ENCODE assay signal across 18 cellular contexts in genomic region chr2:119196301-119197124, GRCh38. TPM values are rescaled to one million over a fixed set of nuclear protein-coding genes. Genes with fewer than 3 reads are reported as not detected.
DNase-seq lines count a peak whose midpoint lies in the region; TF ChIP-seq lines count a peak whose summit lies in the region.
"Had no signal": no experiment of that assay in that cellular context is flagged by ENCODE, and none has a peak within 500 bp of the region (broad histone marks: within the 10 kb centered on the region; RNA-seq: fewer than 3 reads in every experiment).

No MANE protein-coding gene starts in this region.

- TF ChIP-seq CTCF in AG09309 (IDR thresholded peaks at IDR 0.05; ENCODE audit: control insufficient read depth, insufficient read depth, low read depth, low read length, missing control alignments), result no peak
- no peak for TF ChIP-seq CTCF in cardiac fibroblast (IDR thresholded peaks at IDR 0.05; ENCODE audit: low read depth, low read length)
- TF ChIP-seq CTCF in thyroid gland (IDR thresholded peaks at IDR 0.05), result no peak

- H3K36me3 ChIP-seq in HUES64 (ENCODE audit: insufficient read depth, low read length) (no peaks in the 10 kb centered on the region), thyroid gland (no peaks in the 10 kb centered on the region)
- H3K36me3 ChIP-seq: SJCRH30, tibial artery had no signal

- DNase-seq in AG09309 (ENCODE audit: low read depth) (peak; percentile 17), cardiac fibroblast (ENCODE audit: low read depth in 2 of 2) (peak; percentile 16 to 47), iPS-NIHi11 (ENCODE audit: low spot score) (peak; percentile 59), NCI-H69 (lab: John Stamatoyannopoulos, UW) (no peak), thyroid gland (no peak), substantia nigra (lab: John Stamatoyannopoulos, UW) (no peak), globus pallidus (ENCODE audit: low spot score) (no peak)
- DNase-seq: activated CD4-positive, alpha-beta T cell treated with anti-CD3 and anti-CD28 coated beads for 4 hours; caudate nucleus; effector memory CD8-positive, alpha-beta T cell; naive B cell; NCI-H1105; NCI-H2227 treated with DMSO at 0.1 percent for 48 hours; SJCRH30; T-helper 9 cell; tibial artery had no signal

- peak overlapping the region; percentile 83; the same call in 1 of the 2 replicates for H3K27ac ChIP-seq in HUES64 (ENCODE audit: low read depth, low read length)
- H3K27ac ChIP-seq in thyroid gland, result no peak overlapping the region
- H3K27ac ChIP-seq in substantia nigra (ENCODE audit: low read depth, low read length, poor library complexity, severe bottlenecking), result no peak overlapping the region
- H3K27ac ChIP-seq: SJCRH30, tibial artery had no signal

- no peak overlapping the region for H3K9ac ChIP-seq in HUES64 (ENCODE audit: low read depth, low read length)

- H3K9me3 ChIP-seq in HUES64 (ENCODE audit: insufficient read depth, low read depth, low read length) (no peaks in the 10 kb centered on the region), thyroid gland (no peaks in the 10 kb centered on the region)
- H3K9me3 ChIP-seq: SJCRH30, tibial artery had no signal

- peaks cover 21% of the 10 kb centered on the region for H3K4me1 ChIP-seq in HUES64 (ENCODE audit: insufficient read depth, low read length)
- H3K4me1 ChIP-seq in thyroid gland, result no peaks in the 10 kb centered on the region
- H3K4me1 ChIP-seq: tibial artery had no signal

- intact Hi-C loops in thyroid gland (cut with DNase I), result no loop called here

- TF ChIP-seq POLR2A in thyroid gland (IDR thresholded peaks at IDR 0.05), result no peak

- no peak overlapping the region for H3K4me3 ChIP-seq in AG09309 (ENCODE audit: control insufficient read depth, low read depth, low read length)
- peak overlapping the region; percentile 13; the same call in 1 of the 2 replicates for H3K4me3 ChIP-seq in HUES64 (ENCODE audit: low read length)
- no peak overlapping the region for H3K4me3 ChIP-seq in cardiac fibroblast (replicated peaks in 1 of 2; ENCODE audit: low read depth in 2 of 2, low read length in 2 of 2)
- no peak overlapping the region for H3K4me3 ChIP-seq in thyroid gland (replicated peaks in 1 of 3)
- H3K4me3 ChIP-seq: SJCRH30, tibial artery had no signal

- no peaks in the 10 kb centered on the region for H3K27me3 ChIP-seq in HUES64 (ENCODE audit: insufficient read depth, low read length)
- H3K27me3 ChIP-seq in thyroid gland, result no peaks in the 10 kb centered on the region
- H3K27me3 ChIP-seq: SJCRH30 had no signal

- 17% methylated on average over 6 of the region's 7 CpGs for WGBS in HUES64
- 61 to 64% methylated on average over 7 of the region's 7 CpGs for WGBS in thyroid gland, 2 donors

RNA-seq across cellular contexts. Expression of gene STEAP3, which starts 27.1 kb away (rescaled TPM):
- 13.4 TPM for polyA plus RNA-seq in HUES64 (2013, experiment 1 of 2)
- 13.3 TPM for polyA plus RNA-seq in HUES64 (2013, experiment 2 of 2)
- total RNA-seq in thyroid gland, result 10 to 100 TPM in 2 of 4 donors, 1 to 10 TPM in 2; 7.4 to 23.2 (median 12.0) TPM

RNA-seq across cellular contexts. Expression of gene C1QL2, which starts 38.0 kb away (rescaled TPM):
- polyA plus RNA-seq in HUES64 (2013, experiment 1 of 2), result 0.55 TPM
- polyA plus RNA-seq in HUES64 (2013, experiment 2 of 2), result 0.44 TPM
- total RNA-seq in thyroid gland, result not detected
- total RNA-seq: glomerular endothelial cell, SJCRH30 had no signal

Comparison
In these comparisons a context has a peak if more than half of its experiments do, and no peak if none do; other contexts are left out.
1. DNase-seq: peak in AG09309 (single experiment), cardiac fibroblast (2 of 2) and iPS-NIHi11 (single experiment); none in NCI-H69 (single experiment), thyroid gland (0 of 2), substantia nigra (0 of 49) and globus pallidus (single experiment).